Comparison of ENCODE assay signal across 32 cellular contexts in the genomic region with DNA sequence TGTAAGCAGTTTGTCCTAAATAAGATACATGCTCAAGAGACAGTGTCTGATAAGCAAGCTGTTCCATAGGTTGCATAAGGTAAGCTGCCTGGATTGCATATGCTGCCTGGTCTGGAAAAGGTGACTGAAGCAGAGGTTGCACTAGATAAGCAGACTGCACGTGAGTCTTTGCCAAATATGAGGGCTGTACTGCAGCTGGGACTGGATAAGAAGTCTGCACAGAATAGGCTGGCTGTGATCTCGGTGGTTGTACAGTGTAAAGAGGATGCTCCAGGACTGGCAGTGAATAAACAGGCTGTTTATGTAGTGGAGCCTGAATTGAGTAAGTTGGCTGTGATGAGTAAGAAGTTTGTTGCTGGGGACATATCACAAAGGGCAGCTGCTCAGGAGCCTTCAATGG.
"Had no signal": no experiment of that assay in that cellular context is flagged by ENCODE, and none has a peak within 500 bp of the region (broad histone marks: within the 10 kb centered on the region; RNA-seq: fewer than 3 reads in every experiment).

No MANE protein-coding gene starts in this region.

- H3K4me1 Mint-ChIP-seq: activated B cell treated with CpG ODN at 0.5 μM for 24 hours; activated CD8-positive, alpha-beta memory T cell treated with anti-CD3 and anti-CD28 coated beads, Interleukin-2, amount 10 ng/mL, durations not matched to agents 7 days and 5 days; activated naive CD4-positive, alpha-beta T cell treated with anti-CD3 and anti-CD28 coated beads, Interleukin-2, amount 50 U/mL, for 24 hours; activated naive CD8-positive, alpha-beta T cell treated with anti-CD3 and anti-CD28 coated beads for 36 hours; activated naive CD8-positive, alpha-beta T cell treated with anti-CD3 and anti-CD28 coated beads, Interleukin-2, amount 50 U/mL, for 24 hours; T-helper 17 cell had no signal

- FAIRE-seq: colon, frontal cortex had no signal

- H3K27me3 Mint-ChIP-seq: activated B cell treated with CpG ODN at 0.5 μM for 24 hours; activated CD4-positive, alpha-beta memory T cell treated with anti-CD3 and anti-CD28 coated beads for 36 hours; activated naive CD4-positive, alpha-beta T cell treated with anti-CD3 and anti-CD28 coated beads, Interleukin-2, amount 50 U/mL, for 24 hours; activated naive CD8-positive, alpha-beta T cell treated with anti-CD3 and anti-CD28 coated beads for 36 hours; activated naive CD8-positive, alpha-beta T cell treated with anti-CD3 and anti-CD28 coated beads, Interleukin-2, amount 50 U/mL, for 24 hours; T-helper 17 cell had no signal

- H3K9me3 Mint-ChIP-seq: activated B cell treated with CpG ODN at 0.5 μM for 24 hours; activated CD4-positive, alpha-beta memory T cell treated with anti-CD3 and anti-CD28 coated beads for 36 hours; activated naive CD4-positive, alpha-beta T cell treated with anti-CD3 and anti-CD28 coated beads for 36 hours; activated naive CD4-positive, alpha-beta T cell treated with anti-CD3 and anti-CD28 coated beads, Interleukin-2, amount 50 U/mL, for 24 hours; activated naive CD8-positive, alpha-beta T cell treated with anti-CD3 and anti-CD28 coated beads for 36 hours; activated naive CD8-positive, alpha-beta T cell treated with anti-CD3 and anti-CD28 coated beads, Interleukin-2, amount 50 U/mL, for 24 hours; activated T-helper 1 cell treated with anti-CD3 and anti-CD28 coated beads, Interleukin-12 subunit alpha, Interleukin-12 subunit beta, Interleukin-2, Interleukin-4 antibody, amounts not matched to agents 30 ng/mL and 10 ng/mL and 1 ng/mL, durations not matched to agents 14 hours and 24 hours and 36 hours; activated T-helper 2 cell treated with anti-CD3 and anti-CD28 coated beads, Interferon-gamma antibody, Interleukin-2, Interleukin-4, amounts not matched to agents 10 μg/mL and 5 μg/mL and 100 μg/mL, durations not matched to agents 14 hours and 24 hours and 36 hours; effector memory CD8-positive, alpha-beta T cell; T-helper 2 cell treated with Interferon-gamma antibody and Interleukin-4, amounts not matched to agents 5 μg/mL and 100 μg/mL, for 36 hours had no signal

- H3K9me3 ChIP-seq: adrenal gland, body of pancreas had no signal

- H3K27ac Mint-ChIP-seq: activated B cell treated with CpG ODN at 0.5 μM for 24 hours; activated CD4-positive, alpha-beta memory T cell treated with anti-CD3 and anti-CD28 coated beads for 36 hours; activated CD8-positive, alpha-beta memory T cell treated with anti-CD3 and anti-CD28 coated beads, Interleukin-2, amount 10 ng/mL, durations not matched to agents 7 days and 5 days; activated CD8-positive, alpha-beta T cell treated with anti-CD3 and anti-CD28 coated beads, Interleukin-2, amount 10 ng/mL, durations not matched to agents 7 days and 5 days; activated naive CD4-positive, alpha-beta T cell treated with anti-CD3 and anti-CD28 coated beads for 36 hours; activated naive CD4-positive, alpha-beta T cell treated with anti-CD3 and anti-CD28 coated beads, Interleukin-2, amount 50 U/mL, for 24 hours; activated naive CD8-positive, alpha-beta T cell treated with anti-CD3 and anti-CD28 coated beads for 36 hours; activated naive CD8-positive, alpha-beta T cell treated with anti-CD3 and anti-CD28 coated beads, Interleukin-2, amount 50 U/mL, for 24 hours; activated T-helper 1 cell treated with anti-CD3 and anti-CD28 coated beads, Interleukin-12 subunit alpha, Interleukin-12 subunit beta, Interleukin-2, Interleukin-4 antibody, amounts not matched to agents 30 ng/mL and 10 ng/mL and 1 ng/mL, durations not matched to agents 14 hours and 24 hours and 36 hours; activated T-helper 2 cell treated with anti-CD3 and anti-CD28 coated beads, Interferon-gamma antibody, Interleukin-2, Interleukin-4, amounts not matched to agents 10 μg/mL and 5 μg/mL and 100 μg/mL, durations not matched to agents 14 hours and 24 hours and 36 hours; effector memory CD8-positive, alpha-beta T cell; T-helper 17 cell; T-helper 2 cell treated with Interferon-gamma antibody and Interleukin-4, amounts not matched to agents 5 μg/mL and 100 μg/mL, for 36 hours had no signal

- ATAC-seq: activated CD4-positive, CD25-positive, alpha-beta regulatory T cell treated with anti-CD3 and anti-CD28 coated beads, Interleukin-2, amount 50 U/mL, for 24 hours; activated CD8-positive, alpha-beta memory T cell treated with anti-CD3 and anti-CD28 coated beads, Interleukin-2, amount 10 ng/mL, durations not matched to agents 7 days and 5 days; activated CD8-positive, alpha-beta T cell treated with anti-CD3 and anti-CD28 coated beads, Interleukin-2, amount 10 ng/mL, durations not matched to agents 7 days and 5 days; activated naive CD8-positive, alpha-beta T cell treated with anti-CD3 and anti-CD28 coated beads, Interleukin-2, amount 50 U/mL, for 24 hours; body of pancreas; effector memory CD8-positive, alpha-beta T cell; esophagus mucosa; T-helper 17 cell had no signal

- H3K27me3 ChIP-seq: adrenal gland, body of pancreas had no signal

- DNase-seq: activated B cell treated with CpG ODN at 0.5 μM for 24 hours; activated CD4-positive, alpha-beta memory T cell treated with anti-CD3 and anti-CD28 coated beads for 36 hours; activated CD4-positive, alpha-beta T cell treated with anti-CD3 and anti-CD28 coated beads for 48 hours; activated CD8-positive, alpha-beta memory T cell treated with anti-CD3 and anti-CD28 coated beads, Interleukin-2, amount 10 ng/mL, durations not matched to agents 7 days and 5 days; activated CD8-positive, alpha-beta memory T cell treated with anti-CD3 and anti-CD28 coated beads, Interleukin-2, amount 50 U/mL, for 4 hours; activated CD8-positive, alpha-beta T cell treated with anti-CD3 and anti-CD28 coated beads, Interleukin-2, amount 10 ng/mL, durations not matched to agents 7 days and 5 days; activated effector memory CD4-positive, alpha-beta T cell treated with anti-CD3 and anti-CD28 coated beads, Interleukin-2, amount 50 U/mL, for 16 hours; activated naive CD4-positive, alpha-beta T cell treated with anti-CD3 and anti-CD28 coated beads for 36 hours; activated naive CD8-positive, alpha-beta T cell treated with anti-CD3 and anti-CD28 coated beads for 36 hours; activated naive CD8-positive, alpha-beta T cell treated with anti-CD3 and anti-CD28 coated beads, Interleukin-2, amount 50 U/mL, for 24 hours; activated T-cell treated with anti-CD3 and anti-CD28 coated beads, Interleukin-2, amount 50 U/mL, for 1 hour; activated T-cell treated with anti-CD3 and anti-CD28 coated beads, Interleukin-2, amount 50 U/mL, for 48 hours; adrenal gland; aorta; body of pancreas; caudate nucleus; cortex of kidney; dermis blood vessel endothelial cell; effector CD4-positive, alpha-beta T cell; effector memory CD8-positive, alpha-beta T cell; T-helper 17 cell; T1000; WERI-Rb-1 had no signal

- H3K27ac ChIP-seq: adrenal gland, body of pancreas, epithelial cell of prostate, WERI-Rb-1 had no signal

- H3K36me3 ChIP-seq: adrenal gland, WERI-Rb-1 had no signal

- H3K4me1 ChIP-seq: adrenal gland, body of pancreas had no signal

- H3K36me3 Mint-ChIP-seq: activated CD4-positive, alpha-beta memory T cell treated with anti-CD3 and anti-CD28 coated beads for 36 hours; activated CD8-positive, alpha-beta memory T cell treated with anti-CD3 and anti-CD28 coated beads, Interleukin-2, amount 10 ng/mL, durations not matched to agents 7 days and 5 days; activated naive CD4-positive, alpha-beta T cell treated with anti-CD3 and anti-CD28 coated beads, Interleukin-2, amount 50 U/mL, for 24 hours; activated naive CD8-positive, alpha-beta T cell treated with anti-CD3 and anti-CD28 coated beads for 36 hours had no signal

- H3K4me3 Mint-ChIP-seq: activated B cell treated with CpG ODN at 0.5 μM for 24 hours; activated CD4-positive, alpha-beta memory T cell treated with anti-CD3 and anti-CD28 coated beads for 36 hours; activated CD8-positive, alpha-beta memory T cell treated with anti-CD3 and anti-CD28 coated beads, Interleukin-2, amount 10 ng/mL, durations not matched to agents 7 days and 5 days; activated CD8-positive, alpha-beta T cell treated with anti-CD3 and anti-CD28 coated beads, Interleukin-2, amount 10 ng/mL, durations not matched to agents 7 days and 5 days; activated naive CD4-positive, alpha-beta T cell treated with anti-CD3 and anti-CD28 coated beads for 36 hours; activated naive CD4-positive, alpha-beta T cell treated with anti-CD3 and anti-CD28 coated beads, Interleukin-2, amount 50 U/mL, for 24 hours; activated naive CD8-positive, alpha-beta T cell treated with anti-CD3 and anti-CD28 coated beads for 36 hours; activated naive CD8-positive, alpha-beta T cell treated with anti-CD3 and anti-CD28 coated beads, Interleukin-2, amount 50 U/mL, for 24 hours; activated T-helper 1 cell treated with anti-CD3 and anti-CD28 coated beads, Interleukin-12 subunit alpha, Interleukin-12 subunit beta, Interleukin-2, Interleukin-4 antibody, amounts not matched to agents 30 ng/mL and 10 ng/mL and 1 ng/mL, durations not matched to agents 14 hours and 24 hours and 36 hours; effector memory CD8-positive, alpha-beta T cell; T-helper 17 cell; T-helper 2 cell treated with Interferon-gamma antibody and Interleukin-4, amounts not matched to agents 5 μg/mL and 100 μg/mL, for 36 hours had no signal

- H3K4me3 ChIP-seq: adrenal gland, body of pancreas had no signal
